11 cellular contexts compared by ENCODE assay signal in genomic region chr1:42935313-42935624, GRCh38. TPM values are rescaled to one million over a fixed set of nuclear protein-coding genes. Genes with fewer than 3 reads are reported as not detected.
A peak's percentile ranks its signal among the peaks of the same experiment; 100 is the strongest.
DNase-seq lines count a peak whose midpoint lies in the region; ATAC-seq and TF ChIP-seq lines count a peak whose summit lies in the region.
"Had no signal": no experiment of that assay in that cellular context is flagged by ENCODE, and none has a peak within 500 bp of the region (broad histone marks: within the 10 kb centered on the region; RNA-seq: fewer than 3 reads in every experiment).

No MANE protein-coding gene starts in this region.

- peaks cover 0 to 43% of the 10 kb centered on the region in 2 donors for H3K4me1 ChIP-seq in breast epithelium
- H3K4me1 ChIP-seq in lower lobe of right lung = peaks cover 98% of the 10 kb centered on the region
- H3K4me1 ChIP-seq in upper lobe of right lung = peaks cover 68% of the 10 kb centered on the region

- TF ChIP-seq CTCF in breast epithelium (IDR thresholded peaks at IDR 0.05) (no peak), MCF 10A (IDR thresholded peaks at IDR 0.05; ENCODE audit: unreplicated experiment) (no peak), lower lobe of right lung (IDR thresholded peaks at IDR 0.05) (no peak), upper lobe of right lung (IDR thresholded peaks at IDR 0.05) (no peak)

- no peaks in the 10 kb centered on the region for H3K9me3 Mint-ChIP-seq in MCF 10A (ENCODE audit: unreplicated experiment)
- no peaks in the 10 kb centered on the region for H3K9me3 Mint-ChIP-seq in activated T-cell treated with anti-CD3 and anti-CD28 coated beads, Interleukin-2, amount 50 U/mL, for 72 hours

- TF ChIP-seq POLR2A in breast epithelium (IDR thresholded peaks at IDR 0.05) = no peak

- no peaks in the 10 kb centered on the region for H3K27me3 ChIP-seq in breast epithelium
- H3K27me3 ChIP-seq in lower lobe of right lung (ENCODE audit: low read depth) = no peaks in the 10 kb centered on the region
- H3K27me3 ChIP-seq in upper lobe of right lung = no peaks in the 10 kb centered on the region

- H3K9me3 ChIP-seq in breast epithelium = no peaks in the 10 kb centered on the region
- H3K9me3 ChIP-seq in lower lobe of right lung = no peaks in the 10 kb centered on the region
- no peaks in the 10 kb centered on the region for H3K9me3 ChIP-seq in upper lobe of right lung

- intact Hi-C loops in breast epithelium (cut with DNase I; ENCODE audit: low total_unique reads) = no loop called here
- intact Hi-C loops in MCF 10A (cut with micrococcal nuclease) = no loop called here
- intact Hi-C loops in lower lobe of right lung (cut with DNase I) = no loop called here
- intact Hi-C loops in upper lobe of right lung (cut with DNase I) = no loop called here

- no peak overlapping the region for H3K4me3 Mint-ChIP-seq in MCF 10A (ENCODE audit: unreplicated experiment)
- peak overlapping the region in 1 of 2 donors; percentile 44 for H3K4me3 Mint-ChIP-seq in activated T-cell treated with anti-CD3 and anti-CD28 coated beads, Interleukin-2, amount 50 U/mL, for 72 hours

- peaks cover 34% of the 10 kb centered on the region for H3K36me3 Mint-ChIP-seq in MCF 10A (ENCODE audit: insufficient read depth, unreplicated experiment)
- H3K36me3 Mint-ChIP-seq in activated T-cell treated with anti-CD3 and anti-CD28 coated beads, Interleukin-2, amount 50 U/mL, for 72 hours (ENCODE audit: insufficient read depth in 2 of 2) = peaks cover 6 to 17% of the 10 kb centered on the region in 2 donors

- H3K36me3 ChIP-seq in breast epithelium = no peaks in the 10 kb centered on the region
- no peaks in the 10 kb centered on the region for H3K36me3 ChIP-seq in lower lobe of right lung
- H3K36me3 ChIP-seq in upper lobe of right lung = no peaks in the 10 kb centered on the region

- DNase-seq in breast epithelium (ENCODE audit: low spot score in 2 of 2) = peak; percentile 18 to 38
- DNase-seq in MCF 10A (ENCODE audit: unreplicated experiment) = no peak
- no peak for DNase-seq in activated T-cell treated with anti-CD3 and anti-CD28 coated beads, Interleukin-2, amount 50 U/mL, for 72 hours
- peak; percentile 69 for DNase-seq in lower lobe of right lung
- peak; percentile 69 for DNase-seq in upper lobe of right lung
- no peak for DNase-seq in NCI-H2171 treated with DMSO at 0.1 percent for 48 hours (lab: John Stamatoyannopoulos, UW)
- DNase-seq in NCI-H748 (lab: John Stamatoyannopoulos, UW; ENCODE audit: unreplicated experiment) = no peak
- DNase-seq in stimulated activated naive CD4-positive, alpha-beta T cell treated with Interleukin-2 at 50 U/mL for 16 hours (lab: John Stamatoyannopoulos, UW) = no peak
- DNase-seq: foreskin fibroblast, mammary epithelial cell had no signal

- H3K27me3 Mint-ChIP-seq in MCF 10A (ENCODE audit: insufficient read depth, unreplicated experiment) = no peaks in the 10 kb centered on the region
- H3K27me3 Mint-ChIP-seq in activated T-cell treated with anti-CD3 and anti-CD28 coated beads, Interleukin-2, amount 50 U/mL, for 72 hours (ENCODE audit: low read depth) = no peaks in the 10 kb centered on the region

- no TSS peak for BruUV-seq in MCF 10A (replicated peaks; lab: Mats Ljungman, UMichigan)

- peaks cover 60% of the 10 kb centered on the region for H3K4me1 Mint-ChIP-seq in MCF 10A (ENCODE audit: insufficient read depth, unreplicated experiment)
- peaks cover 97% of the 10 kb centered on the region for H3K4me1 Mint-ChIP-seq in activated T-cell treated with anti-CD3 and anti-CD28 coated beads, Interleukin-2, amount 50 U/mL, for 72 hours (ENCODE audit: low read depth)

- no peak overlapping the region for H3K27ac Mint-ChIP-seq in MCF 10A (ENCODE audit: low read depth, unreplicated experiment)
- peak overlapping the region; percentile 43 for H3K27ac Mint-ChIP-seq in activated T-cell treated with anti-CD3 and anti-CD28 coated beads, Interleukin-2, amount 50 U/mL, for 72 hours

- POLR2A ChIA-PET in MCF 10A (lab: Yijun Ruan, JAX) = interaction anchor here (1.0 to 12.1 kb wide), 7 partner anchors 10 to 138 kb away, joined by 3 to 403 read pairs (median 10); partner anchors contain the start of gene SLC2A1

- no peak for ATAC-seq in activated T-cell treated with anti-CD3 and anti-CD28 coated beads, Interleukin-2, amount 50 U/mL, for 72 hours (replicated peaks in 1 of 2)
- no peak for ATAC-seq in lower lobe of right lung
- peak; percentile 4 for ATAC-seq in upper lobe of right lung

- H3K4me3 ChIP-seq in breast epithelium (no peak overlapping the region), lower lobe of right lung (no peak overlapping the region), upper lobe of right lung (no peak overlapping the region)
- H3K4me3 ChIP-seq: SK-N-MC had no signal

- CTCF ChIA-PET in MCF 10A (lab: Yijun Ruan, JAX) = interaction anchor here (0.7 to 5.9 kb wide), 5 partner anchors 8 to 351 kb away, joined by 3 to 39 read pairs (median 4); no protein-coding TSS in a partner anchor

- H3K27ac ChIP-seq in breast epithelium = peak overlapping the region in 1 of 2 donors; percentile 72
- peak overlapping the region; percentile 72 for H3K27ac ChIP-seq in lower lobe of right lung
- no peak overlapping the region for H3K27ac ChIP-seq in upper lobe of right lung
- H3K27ac ChIP-seq: SK-N-MC had no signal

RNA-seq across cellular contexts. Expression of gene SLC2A1, which starts 23.4 kb away (rescaled TPM):
- total RNA-seq in breast epithelium (10 to 100 TPM; 29.5 to 78.9 (median 42.1) TPM), MCF 10A (2022) (87.5 and 95.0 TPM in 2 replicates), lower lobe of right lung (10.6 TPM), upper lobe of right lung (12.9 TPM)
- total RNA-seq in activated T-cell treated with anti-CD3 and anti-CD28 coated beads, Interleukin-2, amount 50 U/mL, for 72 hours = 10 to 100 TPM; 41.7 to 51.9 TPM

Comparison
In these comparisons a context has a peak if more than half of its experiments do, and no peak if none do; other contexts are left out.
1. DNase-seq: peak in breast epithelium (2 of 2), lower lobe of right lung (single experiment) and upper lobe of right lung (single experiment); none in MCF 10A (single experiment), activated T-cell treated with anti-CD3 and anti-CD28 coated beads, Interleukin-2, amount 50 U/mL, for 72 hours (0 of 2), NCI-H2171 treated with DMSO at 0.1 percent for 48 hours (single experiment), NCI-H748 (single experiment) and stimulated activated naive CD4-positive, alpha-beta T cell treated with Interleukin-2 at 50 U/mL for 16 hours (single experiment).